ENCODE assay signal across 1 cellular context in the genomic region with DNA sequence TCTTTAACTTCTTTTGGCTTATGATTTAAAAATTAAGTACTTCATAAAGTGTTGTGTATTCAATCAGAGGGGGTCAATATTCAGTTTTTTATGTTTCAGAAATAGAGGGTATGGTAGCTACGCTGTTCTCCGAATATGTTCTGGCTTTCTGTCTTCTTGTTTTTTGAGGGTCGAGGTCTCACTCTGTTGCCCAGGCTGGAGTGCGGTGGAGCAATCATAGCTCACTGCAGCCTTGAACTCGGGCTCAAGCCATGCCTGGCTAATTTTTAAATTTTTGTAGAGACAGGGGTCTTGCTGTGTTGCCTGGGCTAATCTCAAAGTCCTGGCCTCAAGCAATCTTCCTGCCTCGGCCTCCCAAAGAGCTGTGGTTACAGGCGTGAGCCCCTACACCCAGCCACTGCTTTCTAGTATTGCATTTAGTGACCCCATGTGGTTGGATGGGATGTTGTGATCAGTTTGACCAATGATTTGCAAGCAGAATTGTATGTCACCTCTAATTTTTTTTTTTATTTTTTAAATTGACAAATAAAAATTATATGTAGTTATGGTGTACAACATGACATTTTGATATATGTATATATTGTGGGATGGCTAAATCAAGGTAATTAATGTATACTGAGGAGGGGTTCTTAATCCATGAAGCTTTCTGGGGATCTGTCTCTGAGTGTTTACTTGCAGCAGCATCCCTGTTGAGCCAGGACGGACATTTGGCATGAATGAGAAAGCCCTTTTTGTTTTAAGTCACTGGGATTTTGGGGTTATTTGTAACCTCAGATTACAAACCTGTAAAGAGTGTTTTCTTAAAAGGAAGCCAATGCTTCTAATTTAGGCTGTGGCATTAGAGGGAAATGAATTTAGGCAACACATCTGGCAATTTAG.
TF ChIP-seq lines count a peak whose summit lies in the region.

No MANE protein-coding gene starts in this region.

TF ChIP-seq in Ishikawa, 13 proteins besides CTCF, POLR2A, EP300 and RAD21 (continued from another document):
- TF ChIP-seq, protein P1, sequence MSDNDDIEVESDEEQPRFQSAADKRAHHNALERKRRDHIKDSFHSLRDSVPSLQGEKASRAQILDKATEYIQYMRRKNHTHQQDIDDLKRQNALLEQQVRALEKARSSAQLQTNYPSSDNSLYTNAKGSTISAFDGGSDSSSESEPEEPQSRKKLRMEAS (IDR thresholded peaks at IDR 0.05): no peak
- TF ChIP-seq CEBPB (IDR thresholded peaks at IDR 0.05) (no peak), YY1 (IDR thresholded peaks at IDR 0.05; ENCODE audit: low read depth) (no peak), EGR1 (IDR thresholded peaks at IDR 0.05) (no peak), TCF12 (IDR thresholded peaks at IDR 0.05; ENCODE audit: low read depth) (no peak), ZBTB7A (IDR thresholded peaks at IDR 0.05; ENCODE audit: low read depth) (no peak), NFIC (IDR thresholded peaks at IDR 0.05) (no peak), FOXM1 (IDR thresholded peaks at IDR 0.05; ENCODE audit: borderline replicate concordance, low read depth) (no peak), TAF1 (IDR thresholded peaks at IDR 0.05; ENCODE audit: low read depth) (no peak), CREB1 (IDR thresholded peaks at IDR 0.05; ENCODE audit: low read depth) (no peak)
- TF ChIP-seq, protein P2, sequence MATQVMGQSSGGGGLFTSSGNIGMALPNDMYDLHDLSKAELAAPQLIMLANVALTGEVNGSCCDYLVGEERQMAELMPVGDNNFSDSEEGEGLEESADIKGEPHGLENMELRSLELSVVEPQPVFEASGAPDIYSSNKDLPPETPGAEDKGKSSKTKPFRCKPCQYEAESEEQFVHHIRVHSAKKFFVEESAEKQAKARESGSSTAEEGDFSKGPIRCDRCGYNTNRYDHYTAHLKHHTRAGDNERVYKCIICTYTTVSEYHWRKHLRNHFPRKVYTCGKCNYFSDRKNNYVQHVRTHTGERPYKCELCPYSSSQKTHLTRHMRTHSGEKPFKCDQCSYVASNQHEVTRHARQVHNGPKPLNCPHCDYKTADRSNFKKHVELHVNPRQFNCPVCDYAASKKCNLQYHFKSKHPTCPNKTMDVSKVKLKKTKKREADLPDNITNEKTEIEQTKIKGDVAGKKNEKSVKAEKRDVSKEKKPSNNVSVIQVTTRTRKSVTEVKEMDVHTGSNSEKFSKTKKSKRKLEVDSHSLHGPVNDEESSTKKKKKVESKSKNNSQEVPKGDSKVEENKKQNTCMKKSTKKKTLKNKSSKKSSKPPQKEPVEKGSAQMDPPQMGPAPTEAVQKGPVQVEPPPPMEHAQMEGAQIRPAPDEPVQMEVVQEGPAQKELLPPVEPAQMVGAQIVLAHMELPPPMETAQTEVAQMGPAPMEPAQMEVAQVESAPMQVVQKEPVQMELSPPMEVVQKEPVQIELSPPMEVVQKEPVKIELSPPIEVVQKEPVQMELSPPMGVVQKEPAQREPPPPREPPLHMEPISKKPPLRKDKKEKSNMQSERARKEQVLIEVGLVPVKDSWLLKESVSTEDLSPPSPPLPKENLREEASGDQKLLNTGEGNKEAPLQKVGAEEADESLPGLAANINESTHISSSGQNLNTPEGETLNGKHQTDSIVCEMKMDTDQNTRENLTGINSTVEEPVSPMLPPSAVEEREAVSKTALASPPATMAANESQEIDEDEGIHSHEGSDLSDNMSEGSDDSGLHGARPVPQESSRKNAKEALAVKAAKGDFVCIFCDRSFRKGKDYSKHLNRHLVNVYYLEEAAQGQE (IDR thresholded peaks at IDR 0.05; ENCODE audit: low read depth): no peak
- TF ChIP-seq, protein P3, sequence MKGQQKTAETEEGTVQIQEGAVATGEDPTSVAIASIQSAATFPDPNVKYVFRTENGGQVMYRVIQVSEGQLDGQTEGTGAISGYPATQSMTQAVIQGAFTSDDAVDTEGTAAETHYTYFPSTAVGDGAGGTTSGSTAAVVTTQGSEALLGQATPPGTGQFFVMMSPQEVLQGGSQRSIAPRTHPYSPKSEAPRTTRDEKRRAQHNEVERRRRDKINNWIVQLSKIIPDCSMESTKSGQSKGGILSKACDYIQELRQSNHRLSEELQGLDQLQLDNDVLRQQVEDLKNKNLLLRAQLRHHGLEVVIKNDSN (IDR thresholded peaks at IDR 0.05): no peak
